1 cellular context compared by ENCODE assay signal in the genomic region with DNA sequence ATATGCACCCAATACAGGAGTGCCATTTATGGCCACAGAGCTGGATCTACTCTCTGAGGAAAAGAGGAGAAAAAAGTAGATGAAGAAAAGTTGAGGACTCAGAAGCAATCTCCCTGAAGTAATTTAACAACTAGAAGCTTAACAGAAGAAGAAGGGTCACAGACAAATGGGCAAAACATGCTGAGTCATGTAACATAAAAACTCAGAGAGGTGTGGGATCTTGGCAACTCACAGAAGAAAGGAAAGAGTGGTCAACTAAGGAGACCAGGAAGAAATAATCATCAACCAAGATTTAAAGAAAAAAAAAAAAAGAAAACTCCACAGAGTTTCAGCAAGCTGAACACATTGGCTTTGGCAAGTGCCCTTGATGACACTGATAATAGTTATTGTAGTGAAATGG.
TF ChIP-seq lines count a peak whose summit lies in the region.

No MANE protein-coding gene starts in this region.

TF ChIP-seq in K562, 482 proteins besides CTCF, POLR2A, EP300 and RAD21 (continued from another document):
- TF ChIP-seq HOMEZ (CRISPR knock-in tag; IDR thresholded peaks at IDR 0.05) (no peak), TBP (optimal IDR thresholded peaks at IDR 0.05; ENCODE audit: low read depth, low read length) (no peak), BACH1 (tag; IDR thresholded peaks at IDR 0.05) (no peak), C11orf30 (IDR thresholded peaks at IDR 0.05; ENCODE audit: low read depth) (peak; percentile 76), KLF13 (tag; IDR thresholded peaks at IDR 0.05; ENCODE audit: borderline replicate concordance, low read depth) (no peak), MAFF (IDR thresholded peaks at IDR 0.05; ENCODE audit: low read length) (peak; percentile 66), ZNF431 (CRISPR knock-in tag; IDR thresholded peaks at IDR 0.05) (no peak), CHD7 (IDR thresholded peaks at IDR 0.05; ENCODE audit: low read depth, low read length) (no peak), FOS (IDR thresholded peaks at IDR 0.05; ENCODE audit: extremely low read depth, insufficient read length) (no peak), NFE2L1 (tag; IDR thresholded peaks at IDR 0.05; ENCODE audit: borderline replicate concordance, low read depth) (peak; percentile 66), GABPB1 (CRISPR knock-in tag; IDR thresholded peaks at IDR 0.05) (no peak), GABPB2 (CRISPR knock-in tag; conservative IDR thresholded peaks at IDR 0.05) (no peak), SNRNP70 (optimal IDR thresholded peaks at IDR 0.05; ENCODE audit: low read depth, low read length) (no peak), MAX (CRISPR knock-in tag; IDR thresholded peaks at IDR 0.05) (no peak), ZNF197 (CRISPR knock-in tag; IDR thresholded peaks at IDR 0.05; ENCODE audit: low read depth) (no peak), CBX1 (IDR thresholded peaks at IDR 0.05; ENCODE audit: low read depth) (no peak), KLF1 (tag; IDR thresholded peaks at IDR 0.05) (no peak), XRCC5 (IDR thresholded peaks at IDR 0.05; ENCODE audit: low read depth, low read length) (no peak), ZC3H4 (CRISPR knock-in tag; IDR thresholded peaks at IDR 0.05; ENCODE audit: borderline replicate concordance) (no peak), PYGO2 (tag; IDR thresholded peaks at IDR 0.05) (no peak), MAFK (IDR thresholded peaks at IDR 0.05; ENCODE audit: low read length) (peak; percentile 48; the same call in 1 of the 2 replicates), HOXB6 (CRISPR knock-in tag; IDR thresholded peaks at IDR 0.05; ENCODE audit: borderline replicate concordance) (no peak), ZBTB7A (IDR thresholded peaks at IDR 0.05; ENCODE audit: borderline replicate concordance, control insufficient read depth, low read depth, low read length) (no peak), DIDO1 (tag; IDR thresholded peaks at IDR 0.05; ENCODE audit: low read depth) (no peak)
